1 cellular context compared by ENCODE assay signal in the genomic region with DNA sequence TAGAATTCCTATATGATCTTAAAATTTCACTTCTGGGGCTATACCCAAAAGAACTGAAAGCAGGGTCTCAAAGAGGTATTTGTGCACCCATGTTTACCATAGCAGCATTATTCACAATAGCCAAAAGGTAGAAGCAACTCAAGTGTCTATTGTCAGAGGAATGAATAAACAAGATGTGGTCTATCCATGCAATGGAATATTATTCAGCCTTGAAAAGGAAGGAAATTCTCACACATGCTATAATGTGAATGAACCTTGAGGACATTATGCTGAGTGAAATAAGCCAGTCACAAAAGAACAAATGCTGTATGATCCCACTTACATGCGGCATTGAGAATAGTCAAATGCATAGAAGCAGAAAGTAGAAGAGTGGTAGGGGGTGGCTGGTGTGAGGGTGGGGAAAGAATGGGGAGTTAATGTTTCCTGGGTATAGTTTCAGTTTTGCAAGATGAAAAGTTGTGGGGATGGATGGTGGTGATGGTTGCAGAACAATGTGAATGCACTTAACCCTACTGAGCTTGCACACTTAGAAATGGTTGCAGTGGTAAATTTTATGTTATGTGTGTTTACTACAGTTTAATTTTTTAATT.
A peak's percentile ranks its signal among the peaks of the same experiment; 100 is the strongest.
TF ChIP-seq lines count a peak whose summit lies in the region.

No MANE protein-coding gene starts in this region.

TF ChIP-seq in GM12878, 131 proteins besides CTCF, POLR2A, EP300 and RAD21 (continued from another document):
- TF ChIP-seq, protein P1, sequence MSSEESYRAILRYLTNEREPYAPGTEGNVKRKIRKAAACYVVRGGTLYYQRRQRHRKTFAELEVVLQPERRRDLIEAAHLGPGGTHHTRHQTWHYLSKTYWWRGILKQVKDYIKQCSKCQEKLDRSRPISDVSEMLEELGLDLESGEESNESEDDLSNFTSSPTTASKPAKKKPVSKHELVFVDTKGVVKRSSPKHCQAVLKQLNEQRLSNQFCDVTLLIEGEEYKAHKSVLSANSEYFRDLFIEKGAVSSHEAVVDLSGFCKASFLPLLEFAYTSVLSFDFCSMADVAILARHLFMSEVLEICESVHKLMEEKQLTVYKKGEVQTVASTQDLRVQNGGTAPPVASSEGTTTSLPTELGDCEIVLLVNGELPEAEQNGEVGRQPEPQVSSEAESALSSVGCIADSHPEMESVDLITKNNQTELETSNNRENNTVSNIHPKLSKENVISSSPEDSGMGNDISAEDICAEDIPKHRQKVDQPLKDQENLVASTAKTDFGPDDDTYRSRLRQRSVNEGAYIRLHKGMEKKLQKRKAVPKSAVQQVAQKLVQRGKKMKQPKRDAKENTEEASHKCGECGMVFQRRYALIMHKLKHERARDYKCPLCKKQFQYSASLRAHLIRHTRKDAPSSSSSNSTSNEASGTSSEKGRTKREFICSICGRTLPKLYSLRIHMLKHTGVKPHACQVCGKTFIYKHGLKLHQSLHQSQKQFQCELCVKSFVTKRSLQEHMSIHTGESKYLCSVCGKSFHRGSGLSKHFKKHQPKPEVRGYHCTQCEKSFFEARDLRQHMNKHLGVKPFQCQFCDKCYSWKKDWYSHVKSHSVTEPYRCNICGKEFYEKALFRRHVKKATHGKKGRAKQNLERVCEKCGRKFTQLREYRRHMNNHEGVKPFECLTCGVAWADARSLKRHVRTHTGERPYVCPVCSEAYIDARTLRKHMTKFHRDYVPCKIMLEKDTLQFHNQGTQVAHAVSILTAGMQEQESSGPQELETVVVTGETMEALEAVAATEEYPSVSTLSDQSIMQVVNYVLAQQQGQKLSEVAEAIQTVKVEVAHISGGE (CRISPR knock-in tag; IDR thresholded peaks at IDR 0.05) = no peak
- TF ChIP-seq CHD1 (IDR thresholded peaks at IDR 0.05; ENCODE audit: low read depth, low read length) (no peak), PAX5 (IDR thresholded peaks at IDR 0.05; ENCODE audit: borderline replicate concordance, low read depth, low read length) (no peak), SREBF2 (IDR thresholded peaks at IDR 0.05; ENCODE audit: low read length) (no peak), MYC (IDR thresholded peaks at IDR 0.05; ENCODE audit: insufficient read depth, insufficient read length, insufficient replicate concordance, low read length, severe bottlenecking) (no peak), RAD51 (IDR thresholded peaks at IDR 0.05) (no peak), ZNF24 (IDR thresholded peaks at IDR 0.05) (peak; percentile 89), KLF5 (IDR thresholded peaks at IDR 0.05; ENCODE audit: partially characterized antibody) (no peak), ZNF217 (IDR thresholded peaks at IDR 0.05) (peak; percentile 83; the same call in 1 of the 2 replicates), ZBED1 (IDR thresholded peaks at IDR 0.05; ENCODE audit: borderline replicate concordance) (no peak), EED (IDR thresholded peaks at IDR 0.05; ENCODE audit: low read depth) (peak; percentile 60), JUND (IDR thresholded peaks at IDR 0.05; ENCODE audit: low read depth, low read length) (no peak), CHD4 (IDR thresholded peaks at IDR 0.05) (no peak), CBFB (IDR thresholded peaks at IDR 0.05; ENCODE audit: low read depth) (no peak), MYB (IDR thresholded peaks at IDR 0.05; ENCODE audit: borderline replicate concordance, low read depth, low read length) (no peak), ZNF207 (IDR thresholded peaks at IDR 0.05; ENCODE audit: borderline replicate concordance) (peak; percentile 61; the same call in 1 of the 2 replicates), POLR2AphosphoS2 (IDR thresholded peaks at IDR 0.05; ENCODE audit: low read depth, low read length) (no peak), ZNF274 (IDR thresholded peaks at IDR 0.05; ENCODE audit: insufficient read depth, insufficient read length) (no peak), HCFC1 (IDR thresholded peaks at IDR 0.05; ENCODE audit: low read length) (no peak), RELA (IDR thresholded peaks at IDR 0.05; ENCODE audit: borderline replicate concordance, partially characterized antibody) (no peak), BHLHE40 (IDR thresholded peaks at IDR 0.05; ENCODE audit: borderline replicate concordance in 1 of 2, low read depth in 2 of 2, low read length in 1 of 2) (no peak), MEF2A (IDR thresholded peaks at IDR 0.05; ENCODE audit: insufficient read depth, low read depth, low read length) (0 out of 2 replicates have a peak, but pooled peaks have one; percentile 21), HDGF (IDR thresholded peaks at IDR 0.05) (peak; percentile 34; the same call in 1 of the 2 replicates)
- TF ChIP-seq, protein P2, sequence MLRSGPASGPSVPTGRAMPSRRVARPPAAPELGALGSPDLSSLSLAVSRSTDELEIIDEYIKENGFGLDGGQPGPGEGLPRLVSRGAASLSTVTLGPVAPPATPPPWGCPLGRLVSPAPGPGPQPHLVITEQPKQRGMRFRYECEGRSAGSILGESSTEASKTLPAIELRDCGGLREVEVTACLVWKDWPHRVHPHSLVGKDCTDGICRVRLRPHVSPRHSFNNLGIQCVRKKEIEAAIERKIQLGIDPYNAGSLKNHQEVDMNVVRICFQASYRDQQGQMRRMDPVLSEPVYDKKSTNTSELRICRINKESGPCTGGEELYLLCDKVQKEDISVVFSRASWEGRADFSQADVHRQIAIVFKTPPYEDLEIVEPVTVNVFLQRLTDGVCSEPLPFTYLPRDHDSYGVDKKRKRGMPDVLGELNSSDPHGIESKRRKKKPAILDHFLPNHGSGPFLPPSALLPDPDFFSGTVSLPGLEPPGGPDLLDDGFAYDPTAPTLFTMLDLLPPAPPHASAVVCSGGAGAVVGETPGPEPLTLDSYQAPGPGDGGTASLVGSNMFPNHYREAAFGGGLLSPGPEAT (IDR thresholded peaks at IDR 0.05; ENCODE audit: low read depth) = no peak
- TF ChIP-seq, protein P3, sequence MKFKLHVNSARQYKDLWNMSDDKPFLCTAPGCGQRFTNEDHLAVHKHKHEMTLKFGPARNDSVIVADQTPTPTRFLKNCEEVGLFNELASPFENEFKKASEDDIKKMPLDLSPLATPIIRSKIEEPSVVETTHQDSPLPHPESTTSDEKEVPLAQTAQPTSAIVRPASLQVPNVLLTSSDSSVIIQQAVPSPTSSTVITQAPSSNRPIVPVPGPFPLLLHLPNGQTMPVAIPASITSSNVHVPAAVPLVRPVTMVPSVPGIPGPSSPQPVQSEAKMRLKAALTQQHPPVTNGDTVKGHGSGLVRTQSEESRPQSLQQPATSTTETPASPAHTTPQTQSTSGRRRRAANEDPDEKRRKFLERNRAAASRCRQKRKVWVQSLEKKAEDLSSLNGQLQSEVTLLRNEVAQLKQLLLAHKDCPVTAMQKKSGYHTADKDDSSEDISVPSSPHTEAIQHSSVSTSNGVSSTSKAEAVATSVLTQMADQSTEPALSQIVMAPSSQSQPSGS (IDR thresholded peaks at IDR 0.05; ENCODE audit: low read length) = no peak
- TF ChIP-seq, protein P4, sequence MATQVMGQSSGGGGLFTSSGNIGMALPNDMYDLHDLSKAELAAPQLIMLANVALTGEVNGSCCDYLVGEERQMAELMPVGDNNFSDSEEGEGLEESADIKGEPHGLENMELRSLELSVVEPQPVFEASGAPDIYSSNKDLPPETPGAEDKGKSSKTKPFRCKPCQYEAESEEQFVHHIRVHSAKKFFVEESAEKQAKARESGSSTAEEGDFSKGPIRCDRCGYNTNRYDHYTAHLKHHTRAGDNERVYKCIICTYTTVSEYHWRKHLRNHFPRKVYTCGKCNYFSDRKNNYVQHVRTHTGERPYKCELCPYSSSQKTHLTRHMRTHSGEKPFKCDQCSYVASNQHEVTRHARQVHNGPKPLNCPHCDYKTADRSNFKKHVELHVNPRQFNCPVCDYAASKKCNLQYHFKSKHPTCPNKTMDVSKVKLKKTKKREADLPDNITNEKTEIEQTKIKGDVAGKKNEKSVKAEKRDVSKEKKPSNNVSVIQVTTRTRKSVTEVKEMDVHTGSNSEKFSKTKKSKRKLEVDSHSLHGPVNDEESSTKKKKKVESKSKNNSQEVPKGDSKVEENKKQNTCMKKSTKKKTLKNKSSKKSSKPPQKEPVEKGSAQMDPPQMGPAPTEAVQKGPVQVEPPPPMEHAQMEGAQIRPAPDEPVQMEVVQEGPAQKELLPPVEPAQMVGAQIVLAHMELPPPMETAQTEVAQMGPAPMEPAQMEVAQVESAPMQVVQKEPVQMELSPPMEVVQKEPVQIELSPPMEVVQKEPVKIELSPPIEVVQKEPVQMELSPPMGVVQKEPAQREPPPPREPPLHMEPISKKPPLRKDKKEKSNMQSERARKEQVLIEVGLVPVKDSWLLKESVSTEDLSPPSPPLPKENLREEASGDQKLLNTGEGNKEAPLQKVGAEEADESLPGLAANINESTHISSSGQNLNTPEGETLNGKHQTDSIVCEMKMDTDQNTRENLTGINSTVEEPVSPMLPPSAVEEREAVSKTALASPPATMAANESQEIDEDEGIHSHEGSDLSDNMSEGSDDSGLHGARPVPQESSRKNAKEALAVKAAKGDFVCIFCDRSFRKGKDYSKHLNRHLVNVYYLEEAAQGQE (IDR thresholded peaks at IDR 0.05; ENCODE audit: low read depth, low read length) = no peak
- TF ChIP-seq, protein P5, sequence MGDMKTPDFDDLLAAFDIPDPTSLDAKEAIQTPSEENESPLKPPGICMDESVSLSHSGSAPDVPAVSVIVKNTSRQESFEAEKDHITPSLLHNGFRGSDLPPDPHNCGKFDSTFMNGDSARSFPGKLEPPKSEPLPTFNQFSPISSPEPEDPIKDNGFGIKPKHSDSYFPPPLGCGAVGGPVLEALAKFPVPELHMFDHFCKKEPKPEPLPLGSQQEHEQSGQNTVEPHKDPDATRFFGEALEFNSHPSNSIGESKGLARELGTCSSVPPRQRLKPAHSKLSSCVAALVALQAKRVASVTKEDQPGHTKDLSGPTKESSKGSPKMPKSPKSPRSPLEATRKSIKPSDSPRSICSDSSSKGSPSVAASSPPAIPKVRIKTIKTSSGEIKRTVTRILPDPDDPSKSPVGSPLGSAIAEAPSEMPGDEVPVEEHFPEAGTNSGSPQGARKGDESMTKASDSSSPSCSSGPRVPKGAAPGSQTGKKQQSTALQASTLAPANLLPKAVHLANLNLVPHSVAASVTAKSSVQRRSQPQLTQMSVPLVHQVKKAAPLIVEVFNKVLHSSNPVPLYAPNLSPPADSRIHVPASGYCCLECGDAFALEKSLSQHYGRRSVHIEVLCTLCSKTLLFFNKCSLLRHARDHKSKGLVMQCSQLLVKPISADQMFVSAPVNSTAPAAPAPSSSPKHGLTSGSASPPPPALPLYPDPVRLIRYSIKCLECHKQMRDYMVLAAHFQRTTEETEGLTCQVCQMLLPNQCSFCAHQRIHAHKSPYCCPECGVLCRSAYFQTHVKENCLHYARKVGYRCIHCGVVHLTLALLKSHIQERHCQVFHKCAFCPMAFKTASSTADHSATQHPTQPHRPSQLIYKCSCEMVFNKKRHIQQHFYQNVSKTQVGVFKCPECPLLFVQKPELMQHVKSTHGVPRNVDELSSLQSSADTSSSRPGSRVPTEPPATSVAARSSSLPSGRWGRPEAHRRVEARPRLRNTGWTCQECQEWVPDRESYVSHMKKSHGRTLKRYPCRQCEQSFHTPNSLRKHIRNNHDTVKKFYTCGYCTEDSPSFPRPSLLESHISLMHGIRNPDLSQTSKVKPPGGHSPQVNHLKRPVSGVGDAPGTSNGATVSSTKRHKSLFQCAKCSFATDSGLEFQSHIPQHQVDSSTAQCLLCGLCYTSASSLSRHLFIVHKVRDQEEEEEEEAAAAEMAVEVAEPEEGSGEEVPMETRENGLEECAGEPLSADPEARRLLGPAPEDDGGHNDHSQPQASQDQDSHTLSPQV (IDR thresholded peaks at IDR 0.05) = no peak
- TF ChIP-seq, protein P6, sequence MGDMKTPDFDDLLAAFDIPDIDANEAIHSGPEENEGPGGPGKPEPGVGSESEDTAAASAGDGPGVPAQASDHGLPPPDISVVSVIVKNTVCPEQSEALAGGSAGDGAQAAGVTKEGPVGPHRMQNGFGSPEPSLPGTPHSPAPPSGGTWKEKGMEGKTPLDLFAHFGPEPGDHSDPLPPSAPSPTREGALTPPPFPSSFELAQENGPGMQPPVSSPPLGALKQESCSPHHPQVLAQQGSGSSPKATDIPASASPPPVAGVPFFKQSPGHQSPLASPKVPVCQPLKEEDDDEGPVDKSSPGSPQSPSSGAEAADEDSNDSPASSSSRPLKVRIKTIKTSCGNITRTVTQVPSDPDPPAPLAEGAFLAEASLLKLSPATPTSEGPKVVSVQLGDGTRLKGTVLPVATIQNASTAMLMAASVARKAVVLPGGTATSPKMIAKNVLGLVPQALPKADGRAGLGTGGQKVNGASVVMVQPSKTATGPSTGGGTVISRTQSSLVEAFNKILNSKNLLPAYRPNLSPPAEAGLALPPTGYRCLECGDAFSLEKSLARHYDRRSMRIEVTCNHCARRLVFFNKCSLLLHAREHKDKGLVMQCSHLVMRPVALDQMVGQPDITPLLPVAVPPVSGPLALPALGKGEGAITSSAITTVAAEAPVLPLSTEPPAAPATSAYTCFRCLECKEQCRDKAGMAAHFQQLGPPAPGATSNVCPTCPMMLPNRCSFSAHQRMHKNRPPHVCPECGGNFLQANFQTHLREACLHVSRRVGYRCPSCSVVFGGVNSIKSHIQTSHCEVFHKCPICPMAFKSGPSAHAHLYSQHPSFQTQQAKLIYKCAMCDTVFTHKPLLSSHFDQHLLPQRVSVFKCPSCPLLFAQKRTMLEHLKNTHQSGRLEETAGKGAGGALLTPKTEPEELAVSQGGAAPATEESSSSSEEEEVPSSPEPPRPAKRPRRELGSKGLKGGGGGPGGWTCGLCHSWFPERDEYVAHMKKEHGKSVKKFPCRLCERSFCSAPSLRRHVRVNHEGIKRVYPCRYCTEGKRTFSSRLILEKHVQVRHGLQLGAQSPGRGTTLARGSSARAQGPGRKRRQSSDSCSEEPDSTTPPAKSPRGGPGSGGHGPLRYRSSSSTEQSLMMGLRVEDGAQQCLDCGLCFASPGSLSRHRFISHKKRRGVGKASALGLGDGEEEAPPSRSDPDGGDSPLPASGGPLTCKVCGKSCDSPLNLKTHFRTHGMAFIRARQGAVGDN (IDR thresholded peaks at IDR 0.05) = peak; percentile 65
TF ChIP-seq in GM12878: peak in this region for 16.
